In genomic region chr1:245014247-245015029, GRCh38 we compare ENCODE assay signal across 1 cellular context.
TF ChIP-seq lines count a peak whose summit lies in the region.

No MANE protein-coding gene starts in this region.

TF ChIP-seq in A549, 52 proteins besides CTCF, POLR2A, EP300 and RAD21 (continued from another document):
- TF ChIP-seq HMGXB4 (CRISPR knock-in tag; IDR thresholded peaks at IDR 0.05; ENCODE audit: borderline replicate concordance) (no peak), HOXB13 (CRISPR knock-in tag; IDR thresholded peaks at IDR 0.05; ENCODE audit: low read depth) (no peak), MYC (IDR thresholded peaks at IDR 0.05; ENCODE audit: borderline replicate concordance, low read length) (no peak), ATOH8 (CRISPR knock-in tag; IDR thresholded peaks at IDR 0.05; ENCODE audit: low read depth) (no peak), KDM5A (IDR thresholded peaks at IDR 0.05) (no peak), POLR2AphosphoS2 (conservative IDR thresholded peaks at IDR 0.05; ENCODE audit: low read length) (no peak), KDM1A (IDR thresholded peaks at IDR 0.05; ENCODE audit: low read depth) (no peak), ZC3H11A (IDR thresholded peaks at IDR 0.05) (no peak), RFX5 (IDR thresholded peaks at IDR 0.05) (no peak), ESRRA (IDR thresholded peaks at IDR 0.05; ENCODE audit: borderline replicate concordance, low read length) (no peak), HOXA7 (CRISPR knock-in tag; IDR thresholded peaks at IDR 0.05) (no peak), JUNB (IDR thresholded peaks at IDR 0.05) (no peak), MAZ (IDR thresholded peaks at IDR 0.05; ENCODE audit: borderline replicate concordance, low read depth, low read length) (no peak)
